17 cellular contexts compared by ENCODE assay signal in genomic region chr1:194069168-194069830, GRCh38.
DNase-seq lines count a peak whose midpoint lies in the region; ATAC-seq, FAIRE-seq and TF ChIP-seq lines count a peak whose summit lies in the region.
"Had no signal": no experiment of that assay in that cellular context is flagged by ENCODE, and none has a peak within 500 bp of the region (broad histone marks: within the 10 kb centered on the region; RNA-seq: fewer than 3 reads in every experiment).

No MANE protein-coding gene starts in this region.

- no peaks in the 10 kb centered on the region for H3K9me3 ChIP-seq in aorta (ENCODE audit: control insufficient read depth, low read length)
- H3K9me3 ChIP-seq in tibial nerve, result no peaks in the 10 kb centered on the region
- H3K9me3 ChIP-seq: A549 had no signal

- 18 to 26% methylated on average over 7 of the region's 7 CpGs for WGBS in aorta, 2 donors
- 82 to 89% methylated on average over 7 of the region's 7 CpGs for WGBS in tibial nerve, 2 donors

- no peak for TF ChIP-seq POLR2A in tibial nerve (IDR thresholded peaks at IDR 0.05)

- H3K36me3 ChIP-seq in aorta (ENCODE audit: control insufficient read depth in 1 of 2, insufficient read depth in 2 of 2, low read length in 1 of 2), result no peaks in the 10 kb centered on the region
- no peaks in the 10 kb centered on the region for H3K36me3 ChIP-seq in tibial nerve

- TF ChIP-seq CTCF in choroid plexus epithelial cell (conservative IDR thresholded peaks at IDR 0.05; ENCODE audit: low read depth, low read length) (no peak), tibial nerve (IDR thresholded peaks at IDR 0.05) (no peak)

- no peaks in the 10 kb centered on the region for H3K27me3 ChIP-seq in aorta (ENCODE audit: control insufficient read depth in 1 of 2, insufficient read depth in 2 of 2, low read length in 1 of 2)
- no peaks in the 10 kb centered on the region for H3K27me3 ChIP-seq in tibial nerve

- in situ Hi-C loops in ACHN (cut with HindIII; ENCODE audit: low pct_ligation_motif_present, low pct_unique_long_range_greater_than_20kb, low sequenced_read_pairs), result no loop called here

- H3K27ac ChIP-seq in aorta (ENCODE audit: low read depth in 1 of 2, low read length in 2 of 2) (no peak overlapping the region), tibial nerve (no peak overlapping the region)
- H3K27ac ChIP-seq: A549, coronary artery, parathyroid adenoma had no signal

- H3K4me1 ChIP-seq in aorta (ENCODE audit: control insufficient read depth in 1 of 2, insufficient read depth in 2 of 2, low read length in 2 of 2), result peaks cover 0 to 3% of the 10 kb centered on the region in 2 donors
- no peaks in the 10 kb centered on the region for H3K4me1 ChIP-seq in tibial nerve
- H3K4me1 ChIP-seq: A549, parathyroid adenoma had no signal

- no peak for TF ChIP-seq EP300 in tibial nerve (IDR thresholded peaks at IDR 0.05)

- H3K4me3 ChIP-seq in choroid plexus epithelial cell (ENCODE audit: low read depth, low read length), result no peak overlapping the region
- H3K4me3 ChIP-seq in aorta (ENCODE audit: low read length in 2 of 2), result no peak overlapping the region
- H3K4me3 ChIP-seq in tibial nerve, result no peak overlapping the region
- H3K4me3 ChIP-seq: A549, coronary artery had no signal

- DNase-seq in NOMO-1 treated with DMSO at 0.1 percent for 48 hours (lab: John Stamatoyannopoulos, UW; ENCODE audit: unreplicated experiment) (peak; percentile 34), NOMO-1 treated with dmso at 0.1 percent for 144 hours (lab: John Stamatoyannopoulos, UW; ENCODE audit: unreplicated experiment) (no peak), choroid plexus epithelial cell (ENCODE audit: low read depth) (peak; percentile 15), left colon (peak; percentile 5 to 24), aorta (peak in 1 of 2 donors; percentile 74), tibial nerve (ENCODE audit: low spot score in 2 of 2) (no peak), RCC 7860 (ENCODE audit: low spot score) (no peak), ACHN (no peak)
- DNase-seq: activated T-cell treated with anti-CD3 and anti-CD28 coated beads, Interleukin-2, amount 50 U/mL, for 24 hours; CD8-positive, alpha-beta memory T cell; GDM1; Kasumi-1; NCI-H2081; SHP77 had no signal

- FAIRE-seq in RCC 7860 (lab: Jason Lieb, UNC), result no peak
- FAIRE-seq: A549 had no signal

- ATAC-seq in left colon (no peak), aorta (ENCODE audit: low FRiP score) (peak; percentile 38)
- ATAC-seq: A549 had no signal

- intact Hi-C loops in left colon (cut with DNase I, micrococcal nuclease) (no loop called here), aorta (cut with DNase I) (no loop called here)

Comparison
In these comparisons a context has a peak if more than half of its experiments do, and no peak if none do; other contexts are left out.
1. DNase-seq: peak in NOMO-1 treated with DMSO at 0.1 percent for 48 hours (single experiment), choroid plexus epithelial cell (single experiment) and left colon (2 of 2); none in NOMO-1 treated with dmso at 0.1 percent for 144 hours (single experiment), tibial nerve (0 of 2), RCC 7860 (single experiment) and ACHN (single experiment).